ENCODE assay signal across 37 cellular contexts in the genomic region with DNA sequence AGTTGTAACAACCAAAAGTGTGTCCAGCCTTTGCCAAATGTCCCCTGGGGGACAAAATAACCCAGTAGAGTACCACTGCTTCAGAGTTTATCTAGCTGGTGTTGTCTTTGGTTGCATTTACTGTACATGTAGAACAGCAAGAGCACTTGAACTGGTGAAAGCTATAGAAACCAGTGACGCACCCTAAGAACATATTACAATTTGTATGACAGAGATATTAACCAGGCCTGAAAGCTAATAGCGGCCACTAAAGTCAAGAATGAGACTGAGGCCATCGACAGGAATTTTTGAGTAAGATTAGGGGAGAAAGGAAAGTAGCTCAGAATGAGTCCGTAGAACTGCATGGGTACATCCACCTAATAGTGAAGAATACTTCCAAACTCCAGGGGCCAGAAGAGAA.
"Had no signal": no experiment of that assay in that cellular context is flagged by ENCODE, and none has a peak within 500 bp of the region (broad histone marks: within the 10 kb centered on the region; RNA-seq: fewer than 3 reads in every experiment).

No MANE protein-coding gene starts in this region.

- H3K9me3 ChIP-seq: adrenal gland, body of pancreas, breast epithelium had no signal

- H3K27ac ChIP-seq: adrenal gland, body of pancreas, brain microvascular endothelial cell, breast epithelium, VCaP had no signal

- H3K36me3 Mint-ChIP-seq: activated CD4-positive, alpha-beta memory T cell treated with anti-CD3 and anti-CD28 coated beads for 36 hours; activated naive CD8-positive, alpha-beta T cell treated with anti-CD3 and anti-CD28 coated beads for 36 hours had no signal

- DNase-seq: activated B cell treated with CpG ODN at 0.5 μM for 24 hours; activated CD4-positive, alpha-beta memory T cell treated with anti-CD3 and anti-CD28 coated beads for 36 hours; activated CD4-positive, alpha-beta T cell treated with anti-CD3 and anti-CD28 coated beads for 4 hours; activated CD4-positive, alpha-beta T cell treated with anti-CD3 and anti-CD28 coated beads, Interleukin-2, amount 10 ng/mL, durations not matched to agents 24 days and 14 days; activated CD4-positive, alpha-beta T cell treated with anti-CD3 and anti-CD28 coated beads, Interleukin-2, amount 50 U/mL, for 1 hour; activated CD4-positive, alpha-beta T cell treated with anti-CD3 and anti-CD28 coated beads, Interleukin-2, amount 50 U/mL, for 4 hours; activated CD4-positive, CD25-positive, alpha-beta regulatory T cell treated with anti-CD3 and anti-CD28 coated beads, Interleukin-2, amount 50 U/mL, for 72 hours; activated CD8-positive, alpha-beta memory T cell treated with anti-CD3 and anti-CD28 coated beads, Interleukin-2, amount 50 U/mL, for 4 hours; activated CD8-positive, alpha-beta T cell treated with anti-CD3 and anti-CD28 coated beads for 36 hours; activated effector memory CD4-positive, alpha-beta T cell treated with anti-CD3 and anti-CD28 coated beads, Interleukin-2, amount 50 U/mL, for 16 hours; activated gamma-delta T cell treated with Interleukin-2 at 50 U/mL for 16 hours; activated naive CD4-positive, alpha-beta T cell; activated naive CD4-positive, alpha-beta T cell treated with anti-CD3 and anti-CD28 coated beads for 36 hours; activated naive CD4-positive, alpha-beta T cell treated with anti-CD3 and anti-CD28 coated beads, Interleukin-2, amount 50 U/mL, for 16 hours; activated naive CD8-positive, alpha-beta T cell treated with anti-CD3 and anti-CD28 coated beads for 36 hours; activated T-cell treated with anti-CD3 and anti-CD28 coated beads for 4 hours; activated T-cell treated with anti-CD3 and anti-CD28 coated beads, Interleukin-2, amount 50 U/mL, for 1 hour; activated T-cell treated with anti-CD3 and anti-CD28 coated beads, Interleukin-2, amount 50 U/mL, for 4 hours; activated T-cell treated with anti-CD3 and anti-CD28 coated beads, Interleukin-2, amount 50 U/mL, for 72 hours; adrenal gland; amniotic stem cell; aorta; body of pancreas; brain microvascular endothelial cell; caudate nucleus; cerebellar nuclear complex; T-helper 1 cell; T-helper 2 cell; T-helper 9 cell had no signal

- H3K27me3 ChIP-seq: adrenal gland, body of pancreas, brain microvascular endothelial cell, breast epithelium had no signal

- H3K4me1 ChIP-seq: adrenal gland, body of pancreas, breast epithelium had no signal

- H3K27ac Mint-ChIP-seq: activated B cell treated with CpG ODN at 0.5 μM for 24 hours; activated CD4-positive, alpha-beta memory T cell treated with anti-CD3 and anti-CD28 coated beads for 36 hours; activated CD4-positive, alpha-beta T cell treated with anti-CD3 and anti-CD28 coated beads, Interleukin-2, amount 10 ng/mL, durations not matched to agents 24 days and 14 days; activated CD8-positive, alpha-beta T cell treated with anti-CD3 and anti-CD28 coated beads for 36 hours; activated naive CD4-positive, alpha-beta T cell treated with anti-CD3 and anti-CD28 coated beads for 36 hours; activated naive CD4-positive, alpha-beta T cell treated with anti-CD3 and anti-CD28 coated beads, Interleukin-2, amount 50 U/mL, for 72 hours; activated naive CD8-positive, alpha-beta T cell treated with anti-CD3 and anti-CD28 coated beads for 36 hours; activated T-cell treated with anti-CD3 and anti-CD28 coated beads, Interleukin-2, amount 50 U/mL, for 72 hours; activated T-helper 1 cell treated with anti-CD3 and anti-CD28 coated beads, Interleukin-12 subunit alpha, Interleukin-12 subunit beta, Interleukin-2, Interleukin-4 antibody, amounts not matched to agents 30 ng/mL and 10 ng/mL and 1 ng/mL, durations not matched to agents 14 hours and 24 hours and 36 hours; activated T-helper 17 cell treated with anti-CD3 and anti-CD28 coated beads, Interleukin-2, amount 50 U/mL, for 72 hours; T-helper 1 cell treated with Interleukin-12 subunit alpha and Interleukin-12 subunit beta and Interleukin-4 antibody, amounts not matched to agents 30 μg/mL and 1 μg/mL, for 36 hours; T-helper 2 cell treated with Interferon-gamma antibody and Interleukin-4, amounts not matched to agents 5 μg/mL and 100 μg/mL, for 36 hours had no signal

- H3K9me3 Mint-ChIP-seq: activated B cell treated with CpG ODN at 0.5 μM for 24 hours; activated CD4-positive, alpha-beta T cell treated with anti-CD3 and anti-CD28 coated beads, Interleukin-2, amount 10 ng/mL, durations not matched to agents 24 days and 14 days; activated CD8-positive, alpha-beta T cell treated with anti-CD3 and anti-CD28 coated beads for 36 hours; activated naive CD4-positive, alpha-beta T cell treated with anti-CD3 and anti-CD28 coated beads for 36 hours; activated naive CD8-positive, alpha-beta T cell treated with anti-CD3 and anti-CD28 coated beads for 36 hours; T-helper 2 cell treated with Interferon-gamma antibody and Interleukin-4, amounts not matched to agents 5 μg/mL and 100 μg/mL, for 36 hours had no signal

- H3K4me1 Mint-ChIP-seq: activated B cell treated with CpG ODN at 0.5 μM for 24 hours; activated CD4-positive, alpha-beta T cell treated with anti-CD3 and anti-CD28 coated beads, Interleukin-2, amount 10 ng/mL, durations not matched to agents 24 days and 14 days; activated naive CD8-positive, alpha-beta T cell treated with anti-CD3 and anti-CD28 coated beads for 36 hours; activated T-helper 17 cell treated with anti-CD3 and anti-CD28 coated beads, Interleukin-2, amount 50 U/mL, for 72 hours; central memory CD8-positive, alpha-beta T cell had no signal

- H3K4me3 Mint-ChIP-seq: activated B cell treated with CpG ODN at 0.5 μM for 24 hours; activated CD4-positive, alpha-beta memory T cell treated with anti-CD3 and anti-CD28 coated beads for 36 hours; activated CD4-positive, alpha-beta T cell treated with anti-CD3 and anti-CD28 coated beads, Interleukin-2, amount 10 ng/mL, durations not matched to agents 24 days and 14 days; activated CD8-positive, alpha-beta T cell treated with anti-CD3 and anti-CD28 coated beads for 36 hours; activated naive CD4-positive, alpha-beta T cell treated with anti-CD3 and anti-CD28 coated beads for 36 hours; activated naive CD8-positive, alpha-beta T cell treated with anti-CD3 and anti-CD28 coated beads for 36 hours; activated T-cell treated with anti-CD3 and anti-CD28 coated beads, Interleukin-2, amount 50 U/mL, for 4 hours; activated T-cell treated with anti-CD3 and anti-CD28 coated beads, Interleukin-2, amount 50 U/mL, for 72 hours; activated T-helper 1 cell treated with anti-CD3 and anti-CD28 coated beads, Interleukin-12 subunit alpha, Interleukin-12 subunit beta, Interleukin-2, Interleukin-4 antibody, amounts not matched to agents 30 ng/mL and 10 ng/mL and 1 ng/mL, durations not matched to agents 14 hours and 24 hours and 36 hours; activated T-helper 17 cell treated with anti-CD3 and anti-CD28 coated beads, Interleukin-2, amount 50 U/mL, for 72 hours; central memory CD8-positive, alpha-beta T cell; T-helper 1 cell treated with Interleukin-12 subunit alpha and Interleukin-12 subunit beta and Interleukin-4 antibody, amounts not matched to agents 30 μg/mL and 1 μg/mL, for 36 hours; T-helper 2 cell treated with Interferon-gamma antibody and Interleukin-4, amounts not matched to agents 5 μg/mL and 100 μg/mL, for 36 hours had no signal

- H3K27me3 Mint-ChIP-seq: activated B cell treated with CpG ODN at 0.5 μM for 24 hours; activated CD4-positive, alpha-beta memory T cell treated with anti-CD3 and anti-CD28 coated beads for 36 hours; activated CD4-positive, alpha-beta T cell treated with anti-CD3 and anti-CD28 coated beads, Interleukin-2, amount 10 ng/mL, durations not matched to agents 24 days and 14 days; activated CD8-positive, alpha-beta T cell treated with anti-CD3 and anti-CD28 coated beads for 36 hours; activated naive CD8-positive, alpha-beta T cell treated with anti-CD3 and anti-CD28 coated beads for 36 hours; activated T-helper 17 cell treated with anti-CD3 and anti-CD28 coated beads, Interleukin-2, amount 50 U/mL, for 72 hours; central memory CD8-positive, alpha-beta T cell had no signal

- H3K4me3 ChIP-seq: adrenal gland, body of pancreas had no signal

- H3K36me3 ChIP-seq: adrenal gland, brain microvascular endothelial cell, breast epithelium had no signal

- ATAC-seq: activated CD8-positive, alpha-beta T cell treated with anti-CD3 and anti-CD28 coated beads for 36 hours; activated naive CD4-positive, alpha-beta T cell treated with anti-CD3 and anti-CD28 coated beads, Interleukin-2, amount 50 U/mL, for 72 hours; activated T-cell treated with anti-CD3 and anti-CD28 coated beads, Interleukin-2, amount 50 U/mL, for 4 hours; activated T-cell treated with anti-CD3 and anti-CD28 coated beads, Interleukin-2, amount 50 U/mL, for 72 hours; activated T-helper 17 cell treated with anti-CD3 and anti-CD28 coated beads, Interleukin-2, amount 50 U/mL, for 72 hours; body of pancreas had no signal
